Comparison of ENCODE assay signal across 10 cellular contexts in the genomic region with DNA sequence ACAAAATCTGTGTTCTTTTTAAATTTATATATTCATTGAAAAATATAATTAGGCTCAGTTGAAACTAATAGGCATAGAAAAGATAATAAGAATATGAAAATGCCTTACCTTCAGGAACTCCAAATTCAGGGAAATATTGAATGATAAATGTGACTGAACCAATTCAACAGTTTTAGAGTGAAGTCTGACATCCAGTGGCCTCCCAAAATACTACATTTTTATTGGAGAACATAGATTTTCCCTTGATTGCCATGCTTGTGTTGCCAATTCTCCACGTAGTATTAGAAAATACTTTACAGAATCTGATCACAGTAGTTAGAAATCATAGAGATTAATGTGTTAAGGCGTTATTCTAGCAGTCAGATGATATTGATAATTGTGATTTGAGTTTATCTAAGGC.
DNase-seq lines count a peak whose midpoint lies in the region; ATAC-seq and TF ChIP-seq lines count a peak whose summit lies in the region.
"Had no signal": no experiment of that assay in that cellular context is flagged by ENCODE, and none has a peak within 500 bp of the region (broad histone marks: within the 10 kb centered on the region; RNA-seq: fewer than 3 reads in every experiment).

No MANE protein-coding gene starts in this region.

- DNase-seq in EL (peak; percentile 2), NCI-H82 treated with DMSO at 0.1 percent for 48 hours (lab: John Stamatoyannopoulos, UW; ENCODE audit: unreplicated experiment) (peak; percentile 10), choroid plexus epithelial cell (ENCODE audit: low read depth) (peak; percentile 8), vagina (ENCODE audit: extremely low spot score in 2 of 2) (no peak)
- no peak for DNase-seq in stimulated activated CD4-positive, alpha-beta T cell treated with anti-CD3 and anti-CD28 coated beads, Interleukin-1b, Interleukin-23, amount 100 ng/mL, for 48 hours
- no peak for DNase-seq in activated naive CD4-positive, alpha-beta T cell (lab: John Stamatoyannopoulos, UW)
- DNase-seq: activated naive CD8-positive, alpha-beta T cell treated with anti-CD3 and anti-CD28 coated beads for 36 hours; mesendoderm had no signal

- H3K27ac ChIP-seq in parathyroid adenoma, result peak overlapping the region; percentile 95
- no peak overlapping the region for H3K27ac ChIP-seq in vagina

- H3K9me3 ChIP-seq in parathyroid adenoma (ENCODE audit: control insufficient read depth, low read length) (no peaks in the 10 kb centered on the region), vagina (no peaks in the 10 kb centered on the region)

- H3K36me3 ChIP-seq in parathyroid adenoma (ENCODE audit: control insufficient read depth, insufficient read depth, low read length), result no peaks in the 10 kb centered on the region
- H3K36me3 ChIP-seq in vagina, result no peaks in the 10 kb centered on the region

- intact Hi-C loops in vagina (cut with DNase I), result no loop called here

- H3K4me2 ChIP-seq in parathyroid adenoma (ENCODE audit: low read length), result peak overlapping the region; percentile 52

- H3K4me1 ChIP-seq in parathyroid adenoma (peaks cover 39% of the 10 kb centered on the region), vagina (no peaks in the 10 kb centered on the region)

- H3K27me3 ChIP-seq in parathyroid adenoma (ENCODE audit: control insufficient read depth, insufficient read depth, low read length), result no peaks in the 10 kb centered on the region
- H3K27me3 ChIP-seq in vagina, result no peaks in the 10 kb centered on the region

- peak overlapping the region; percentile 2 for H2AFZ ChIP-seq in parathyroid adenoma

- H3K4me3 ChIP-seq in choroid plexus epithelial cell (ENCODE audit: low read depth, low read length) (no peak overlapping the region), parathyroid adenoma (ENCODE audit: low read depth, low read length) (peak overlapping the region; percentile 25), vagina (no peak overlapping the region)

- no peak for ATAC-seq in HG02970 (IDR thresholded peaks at IDR 0.05; ENCODE audit: low FRiP score, unreplicated experiment)

- H3K9ac ChIP-seq in parathyroid adenoma, result no peak overlapping the region

- no peak for TF ChIP-seq POLR2A in vagina (IDR thresholded peaks at IDR 0.05)

- TF ChIP-seq CTCF in choroid plexus epithelial cell (conservative IDR thresholded peaks at IDR 0.05; ENCODE audit: low read depth, low read length) (peak; percentile 25), parathyroid adenoma (IDR thresholded peaks at IDR 0.05) (peak; percentile 56), vagina (IDR thresholded peaks at IDR 0.05) (no peak)

- H3K79me2 ChIP-seq in parathyroid adenoma, result no peaks in the 10 kb centered on the region

Comparison
In these comparisons a context has a peak if more than half of its experiments do, and no peak if none do; other contexts are left out.
1. DNase-seq: peak in EL (single experiment), NCI-H82 treated with DMSO at 0.1 percent for 48 hours (single experiment) and choroid plexus epithelial cell (single experiment); none in stimulated activated CD4-positive, alpha-beta T cell treated with anti-CD3 and anti-CD28 coated beads, Interleukin-1b, Interleukin-23, amount 100 ng/mL, for 48 hours (single experiment), activated naive CD4-positive, alpha-beta T cell (0 of 4) and vagina (0 of 2).
2. CTCF ChIP-seq: peak in choroid plexus epithelial cell (single experiment) and parathyroid adenoma (single experiment); none in vagina (0 of 3).